In the genomic region with DNA sequence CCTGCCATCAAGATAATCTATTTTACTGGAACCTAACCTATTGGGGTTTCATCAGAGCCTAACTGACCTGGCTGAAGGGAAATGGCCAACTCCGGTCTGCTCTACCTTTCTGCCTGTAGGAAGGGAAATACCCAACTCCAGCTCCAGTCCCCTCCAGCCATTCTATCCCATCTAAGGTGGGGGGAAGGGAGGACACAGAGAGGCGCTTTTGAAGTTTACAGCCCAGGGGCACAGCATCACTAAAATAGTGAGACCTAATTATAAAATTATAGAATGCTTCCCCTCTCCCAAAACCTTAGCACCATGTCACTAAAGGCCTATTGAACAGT, we compare ENCODE assay signal across 1 cellular context.
TF ChIP-seq lines count a peak whose summit lies in the region.

No MANE protein-coding gene starts in this region.

TF ChIP-seq in GM23338, 12 proteins besides CTCF, POLR2A, EP300 and RAD21 (continued from another document):
- TF ChIP-seq, protein P1, sequence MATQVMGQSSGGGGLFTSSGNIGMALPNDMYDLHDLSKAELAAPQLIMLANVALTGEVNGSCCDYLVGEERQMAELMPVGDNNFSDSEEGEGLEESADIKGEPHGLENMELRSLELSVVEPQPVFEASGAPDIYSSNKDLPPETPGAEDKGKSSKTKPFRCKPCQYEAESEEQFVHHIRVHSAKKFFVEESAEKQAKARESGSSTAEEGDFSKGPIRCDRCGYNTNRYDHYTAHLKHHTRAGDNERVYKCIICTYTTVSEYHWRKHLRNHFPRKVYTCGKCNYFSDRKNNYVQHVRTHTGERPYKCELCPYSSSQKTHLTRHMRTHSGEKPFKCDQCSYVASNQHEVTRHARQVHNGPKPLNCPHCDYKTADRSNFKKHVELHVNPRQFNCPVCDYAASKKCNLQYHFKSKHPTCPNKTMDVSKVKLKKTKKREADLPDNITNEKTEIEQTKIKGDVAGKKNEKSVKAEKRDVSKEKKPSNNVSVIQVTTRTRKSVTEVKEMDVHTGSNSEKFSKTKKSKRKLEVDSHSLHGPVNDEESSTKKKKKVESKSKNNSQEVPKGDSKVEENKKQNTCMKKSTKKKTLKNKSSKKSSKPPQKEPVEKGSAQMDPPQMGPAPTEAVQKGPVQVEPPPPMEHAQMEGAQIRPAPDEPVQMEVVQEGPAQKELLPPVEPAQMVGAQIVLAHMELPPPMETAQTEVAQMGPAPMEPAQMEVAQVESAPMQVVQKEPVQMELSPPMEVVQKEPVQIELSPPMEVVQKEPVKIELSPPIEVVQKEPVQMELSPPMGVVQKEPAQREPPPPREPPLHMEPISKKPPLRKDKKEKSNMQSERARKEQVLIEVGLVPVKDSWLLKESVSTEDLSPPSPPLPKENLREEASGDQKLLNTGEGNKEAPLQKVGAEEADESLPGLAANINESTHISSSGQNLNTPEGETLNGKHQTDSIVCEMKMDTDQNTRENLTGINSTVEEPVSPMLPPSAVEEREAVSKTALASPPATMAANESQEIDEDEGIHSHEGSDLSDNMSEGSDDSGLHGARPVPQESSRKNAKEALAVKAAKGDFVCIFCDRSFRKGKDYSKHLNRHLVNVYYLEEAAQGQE (IDR thresholded peaks at IDR 0.05; ENCODE audit: unreplicated experiment): no peak
- TF ChIP-seq EZH2phosphoT487 (IDR thresholded peaks at IDR 0.05; ENCODE audit: unreplicated experiment) (no peak), POLR2AphosphoS5 (IDR thresholded peaks at IDR 0.05; ENCODE audit: low read depth) (no peak), JUNB (IDR thresholded peaks at IDR 0.05; ENCODE audit: unreplicated experiment) (no peak), CREB1 (CRISPR knock-in tag; IDR thresholded peaks at IDR 0.05; ENCODE audit: low read depth) (no peak), NANOG (IDR thresholded peaks at IDR 0.05; ENCODE audit: borderline replicate concordance) (no peak), EZH2 (IDR thresholded peaks at IDR 0.05; ENCODE audit: low read depth, unreplicated experiment) (no peak), ZNF114 (CRISPR knock-in tag; IDR thresholded peaks at IDR 0.05) (no peak), ZNF331 (CRISPR knock-in tag; IDR thresholded peaks at IDR 0.05; ENCODE audit: low read depth) (no peak)
- TF ChIP-seq, protein P2, sequence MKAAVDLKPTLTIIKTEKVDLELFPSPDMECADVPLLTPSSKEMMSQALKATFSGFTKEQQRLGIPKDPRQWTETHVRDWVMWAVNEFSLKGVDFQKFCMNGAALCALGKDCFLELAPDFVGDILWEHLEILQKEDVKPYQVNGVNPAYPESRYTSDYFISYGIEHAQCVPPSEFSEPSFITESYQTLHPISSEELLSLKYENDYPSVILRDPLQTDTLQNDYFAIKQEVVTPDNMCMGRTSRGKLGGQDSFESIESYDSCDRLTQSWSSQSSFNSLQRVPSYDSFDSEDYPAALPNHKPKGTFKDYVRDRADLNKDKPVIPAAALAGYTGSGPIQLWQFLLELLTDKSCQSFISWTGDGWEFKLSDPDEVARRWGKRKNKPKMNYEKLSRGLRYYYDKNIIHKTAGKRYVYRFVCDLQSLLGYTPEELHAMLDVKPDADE (IDR thresholded peaks at IDR 0.05): no peak
